15 cellular contexts compared by ENCODE assay signal in the genomic region with DNA sequence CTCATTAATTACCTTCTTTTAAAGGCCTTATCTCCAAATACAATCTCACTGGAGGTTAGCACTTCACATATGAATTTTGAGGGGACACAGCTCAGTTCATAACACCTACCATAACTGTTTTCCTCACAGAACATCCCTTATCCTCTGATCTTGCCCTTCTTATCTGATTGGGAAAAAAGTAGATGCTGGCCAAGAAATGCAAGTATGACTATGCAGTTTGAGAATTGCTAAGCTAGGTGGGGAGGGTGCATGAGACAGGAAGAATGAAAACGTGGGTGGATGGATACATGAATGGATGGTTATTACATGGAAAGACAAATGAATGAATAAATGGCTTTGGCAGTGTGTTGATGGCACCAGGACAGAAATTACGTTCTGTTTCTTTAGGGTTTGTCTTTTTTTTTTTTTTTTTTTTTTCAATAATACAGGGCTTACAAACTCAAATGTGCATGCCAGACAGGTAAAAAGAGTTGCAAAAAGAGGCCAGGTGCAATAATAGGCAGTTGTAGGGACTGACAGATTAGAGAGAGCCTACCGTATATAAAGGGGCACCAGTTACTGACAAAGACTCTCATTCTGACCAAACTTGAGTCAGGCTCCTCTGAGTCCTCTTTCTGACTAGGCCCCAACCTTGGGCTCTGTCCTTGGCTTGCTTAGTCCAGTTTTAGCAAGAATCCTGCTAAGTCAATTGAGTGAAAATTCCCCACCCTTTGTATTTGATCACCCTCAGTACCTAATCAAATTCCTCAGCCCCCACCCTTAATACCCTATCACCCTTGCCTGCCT.
DNase-seq lines count a peak whose midpoint lies in the region; ATAC-seq, FAIRE-seq and TF ChIP-seq lines count a peak whose summit lies in the region.
"Had no signal": no experiment of that assay in that cellular context is flagged by ENCODE, and none has a peak within 500 bp of the region (broad histone marks: within the 10 kb centered on the region; RNA-seq: fewer than 3 reads in every experiment).

No MANE protein-coding gene starts in this region.

- no peak for TF ChIP-seq POLR2A in A549 (IDR thresholded peaks at IDR 0.05; ENCODE audit: low read length)

- peaks cover 27% of the 10 kb centered on the region for H3K4me1 Mint-ChIP-seq in activated T-helper 17 cell treated with anti-CD3 and anti-CD28 coated beads, Interleukin-2, amount 50 U/mL, for 72 hours

- peak overlapping the region; percentile 53 to 64 for H3K27ac ChIP-seq in A549
- peak overlapping the region; percentile 32 for H3K27ac ChIP-seq in GM23248
- no peak overlapping the region for H3K27ac ChIP-seq in aorta (ENCODE audit: low read depth in 1 of 2, low read length in 2 of 2)
- H3K27ac ChIP-seq: HL-60, SJSA1, upper lobe of right lung had no signal

- no peak overlapping the region for H2AFZ ChIP-seq in GM23248

- H3K4me1 ChIP-seq in A549 (peaks cover 21% of the 10 kb centered on the region), GM23248 (ENCODE audit: insufficient read depth) (peaks cover 19% of the 10 kb centered on the region), aorta (ENCODE audit: control insufficient read depth in 1 of 2, insufficient read depth in 2 of 2, low read length in 2 of 2) (peaks cover 0 to 4% of the 10 kb centered on the region in 2 donors)
- H3K4me1 ChIP-seq: SJSA1 had no signal

- H3K9me2 ChIP-seq in GM23248 (ENCODE audit: insufficient read depth): no peaks in the 10 kb centered on the region

- no peaks in the 10 kb centered on the region for H3K36me3 Mint-ChIP-seq in activated T-helper 17 cell treated with anti-CD3 and anti-CD28 coated beads, Interleukin-2, amount 50 U/mL, for 72 hours (ENCODE audit: low read depth)

- H3K36me3 ChIP-seq in GM23248 (ENCODE audit: low read depth) (no peaks in the 10 kb centered on the region), aorta (ENCODE audit: control insufficient read depth in 1 of 2, insufficient read depth in 2 of 2, low read length in 1 of 2) (no peaks in the 10 kb centered on the region)
- H3K36me3 ChIP-seq: SJSA1, upper lobe of right lung had no signal

- H3K4me2 ChIP-seq in A549 (no peak overlapping the region), GM23248 (ENCODE audit: unreplicated experiment) (no peak overlapping the region)

- peak overlapping the region; percentile 1 for H3K27ac Mint-ChIP-seq in activated T-helper 17 cell treated with anti-CD3 and anti-CD28 coated beads, Interleukin-2, amount 50 U/mL, for 72 hours

- FAIRE-seq in A549 (lab: Jason Lieb, UNC): no peak
- FAIRE-seq: frontal cortex had no signal

- no peaks in the 10 kb centered on the region for H3K27me3 Mint-ChIP-seq in activated T-helper 17 cell treated with anti-CD3 and anti-CD28 coated beads, Interleukin-2, amount 50 U/mL, for 72 hours

- H3K9me3 ChIP-seq in A549 (no peaks in the 10 kb centered on the region), GM23248 (ENCODE audit: low read depth) (no peaks in the 10 kb centered on the region), aorta (ENCODE audit: control insufficient read depth, low read length) (no peaks in the 10 kb centered on the region)
- H3K9me3 ChIP-seq: SJSA1, upper lobe of right lung had no signal

- DNase-seq in A549 (ENCODE audit: low read depth in 1 of 2, low spot score in 1 of 2): peak; percentile 36 to 66
- DNase-seq in GM23248: peak; percentile 80
- peak; percentile 78 for DNase-seq in iris pigment epithelial cell (ENCODE audit: low read depth)
- no peak for DNase-seq in effector CD8-positive, alpha-beta T cell (lab: John Stamatoyannopoulos, UW)
- no peak for DNase-seq in NCI-H1105 treated with DMSO at 0.1 percent for 48 hours (lab: John Stamatoyannopoulos, UW)
- no peak for DNase-seq in aorta
- DNase-seq: activated CD8-positive, alpha-beta memory T cell treated with anti-CD3 and anti-CD28 coated beads, Interleukin-2, amount 50 U/mL, for 48 hours; DMS79; posterior cingulate gyrus; upper lobe of right lung had no signal

- peaks cover 7% of the 10 kb centered on the region; the same call in 1 of the 2 replicates for H3F3A ChIP-seq in GM23248 (ENCODE audit: insufficient read depth)

- no peaks in the 10 kb centered on the region for H4K20me1 ChIP-seq in GM23248 (ENCODE audit: insufficient read depth)

- TF ChIP-seq EP300 in A549 (IDR thresholded peaks at IDR 0.05): no peak

- intact Hi-C loops in aorta (cut with DNase I): no loop called here

- POLR2A ChIA-PET in A549 (lab: Yijun Ruan, JAX): no interaction called here

- TF ChIP-seq CTCF in A549 (IDR thresholded peaks at IDR 0.05): no peak

- H3K79me2 ChIP-seq in GM23248 (ENCODE audit: insufficient read depth): no peaks in the 10 kb centered on the region

- WGBS in A549 (ENCODE audit: missing lambda C conversion rate): 68% methylated on average over 3 of the region's 3 CpGs
- 33% methylated on average over 3 of the region's 3 CpGs for WGBS in GM23248 (ENCODE audit: low coverage in 1 of 2, low lambda C conversion rate in 2 of 2, missing lambda C conversion rate in 2 of 2), 2 experiments
- WGBS in aorta, 2 donors: 78% methylated on average over 3 of the region's 3 CpGs

- no peak overlapping the region for H3K4me3 Mint-ChIP-seq in activated T-helper 17 cell treated with anti-CD3 and anti-CD28 coated beads, Interleukin-2, amount 50 U/mL, for 72 hours

- no peaks in the 10 kb centered on the region for H3K9me3 Mint-ChIP-seq in activated T-helper 17 cell treated with anti-CD3 and anti-CD28 coated beads, Interleukin-2, amount 50 U/mL, for 72 hours

- H3K9ac ChIP-seq in GM23248: no peak overlapping the region

- CTCF ChIA-PET in A549 (lab: Yijun Ruan, JAX): interaction anchor here (1.1 kb wide), 1 partner anchor 11 kb away, joined by 3 read pairs; no protein-coding TSS in a partner anchor

- peak in 1 of 2 experiments; percentile 63; a peak in 3 of 6 replicates for ATAC-seq in A549
- ATAC-seq in activated T-helper 17 cell treated with anti-CD3 and anti-CD28 coated beads, Interleukin-2, amount 50 U/mL, for 72 hours (replicated peaks): peak; percentile 64
- ATAC-seq in aorta (ENCODE audit: low FRiP score): no peak
- no peak for ATAC-seq in HG03457 (IDR thresholded peaks at IDR 0.05; ENCODE audit: unreplicated experiment)
- ATAC-seq: upper lobe of right lung had no signal

- in situ Hi-C loops in GM23248 (cut with MboI): no loop called here

- no peak for TF ChIP-seq RAD21 in A549 (conservative IDR thresholded peaks at IDR 0.05 in 1 of 2, IDR thresholded peaks at IDR 0.05 in 1 of 2)

- H3K4me3 ChIP-seq in A549 (no peak overlapping the region), GM23248 (no peak overlapping the region), aorta (ENCODE audit: low read length in 2 of 2) (no peak overlapping the region)
- H3K4me3 ChIP-seq: SJSA1, upper lobe of right lung had no signal

- H3K27me3 ChIP-seq in GM23248 (replicated peaks; ENCODE audit: insufficient read depth) (no peaks in the 10 kb centered on the region), aorta (ENCODE audit: control insufficient read depth in 1 of 2, insufficient read depth in 2 of 2, low read length in 1 of 2) (no peaks in the 10 kb centered on the region)
- H3K27me3 ChIP-seq: SJSA1, upper lobe of right lung had no signal

TF ChIP-seq in A549, 52 proteins besides CTCF, POLR2A, EP300 and RAD21:
- TF ChIP-seq EHMT2 (IDR thresholded peaks at IDR 0.05; ENCODE audit: low read depth) (no peak), GATA3 (IDR thresholded peaks at IDR 0.05; ENCODE audit: borderline replicate concordance) (peak; percentile 90), FOSL2 (IDR thresholded peaks at IDR 0.05) (no peak), FOSL2 (CRISPR knock-in tag; IDR thresholded peaks at IDR 0.05) (0 out of 2 replicates have a peak, but pooled peaks have one; percentile 15), NFE2L2 (conservative IDR thresholded peaks at IDR 0.05; ENCODE audit: low read length) (peak; percentile 50), RARB (CRISPR knock-in tag; IDR thresholded peaks at IDR 0.05) (no peak), MAFK (IDR thresholded peaks at IDR 0.05; ENCODE audit: partially characterized antibody) (peak; percentile 84)
- TF ChIP-seq, protein P1, sequence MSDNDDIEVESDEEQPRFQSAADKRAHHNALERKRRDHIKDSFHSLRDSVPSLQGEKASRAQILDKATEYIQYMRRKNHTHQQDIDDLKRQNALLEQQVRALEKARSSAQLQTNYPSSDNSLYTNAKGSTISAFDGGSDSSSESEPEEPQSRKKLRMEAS (IDR thresholded peaks at IDR 0.05): 0 out of 2 replicates have a peak, but pooled peaks have one; percentile 27

Comparison
In these comparisons a context has a peak if more than half of its experiments do, and no peak if none do; other contexts are left out.
1. DNase-seq: peak in A549 (2 of 2), GM23248 (single experiment) and iris pigment epithelial cell (single experiment); none in effector CD8-positive, alpha-beta T cell (single experiment), NCI-H1105 treated with DMSO at 0.1 percent for 48 hours (single experiment) and aorta (0 of 2).
2. H3K27ac ChIP-seq: peak in A549 (2 of 2) and GM23248 (single experiment); none in aorta (0 of 2).